Comparison of ENCODE assay signal across 6 cellular contexts in genomic region chr11:65960824-65961266, GRCh38. TPM values are rescaled to one million over a fixed set of nuclear protein-coding genes. Genes with fewer than 3 reads are reported as not detected.
DNase-seq lines count a peak whose midpoint lies in the region; TF ChIP-seq lines count a peak whose summit lies in the region.

No MANE protein-coding gene starts in this region.

- no peak for DNase-seq in AG10803 (ENCODE audit: low read depth)
- no peak for DNase-seq in activated CD8-positive, alpha-beta memory T cell treated with anti-CD3 and anti-CD28 coated beads, Interleukin-2, amount 50 U/mL, for 4 hours
- no peak for DNase-seq in cerebellum (ENCODE audit: low spot score)
- no peak for DNase-seq in OCI-M2 (lab: John Stamatoyannopoulos, UW; ENCODE audit: unreplicated experiment)

- H3K27ac ChIP-seq in VCaP (peak overlapping the region; percentile 98), layer of hippocampus (ENCODE audit: low read depth, low read length) (peak overlapping the region; percentile 70)

- no peaks in the 10 kb centered on the region for H3K27me3 ChIP-seq in layer of hippocampus (ENCODE audit: control insufficient read depth, insufficient read depth, low read length)

- peak overlapping the region; percentile 92 for H3K4me3 ChIP-seq in AG10803 (ENCODE audit: low read length)

- no peak for TF ChIP-seq CTCF in AG10803 (conservative IDR thresholded peaks at IDR 0.05; ENCODE audit: low read length)
- no peak for TF ChIP-seq CTCF in VCaP (conservative IDR thresholded peaks at IDR 0.05)

RNA-seq across cellular contexts. Expression of gene SART1, which starts 0.7 kb away (rescaled TPM):
- total RNA-seq in cerebellum: 22.9 TPM

RNA-seq across cellular contexts. Expression of gene TSGA10IP, which starts 15.6 kb away (rescaled TPM):
- total RNA-seq in cerebellum: not detected

RNA-seq across cellular contexts. Expression of gene EIF1AD, which starts 41.1 kb away (rescaled TPM):
- 22.3 TPM for total RNA-seq in cerebellum

RNA-seq across cellular contexts. Expression of gene BANF1, which starts 41.5 kb away (rescaled TPM):
- total RNA-seq in cerebellum: 14.8 TPM

RNA-seq across cellular contexts. Expression of gene DRAP1, which starts 41.6 kb away (rescaled TPM):
- 28.3 TPM for total RNA-seq in cerebellum
